2 cellular contexts compared by ENCODE assay signal in the genomic region with DNA sequence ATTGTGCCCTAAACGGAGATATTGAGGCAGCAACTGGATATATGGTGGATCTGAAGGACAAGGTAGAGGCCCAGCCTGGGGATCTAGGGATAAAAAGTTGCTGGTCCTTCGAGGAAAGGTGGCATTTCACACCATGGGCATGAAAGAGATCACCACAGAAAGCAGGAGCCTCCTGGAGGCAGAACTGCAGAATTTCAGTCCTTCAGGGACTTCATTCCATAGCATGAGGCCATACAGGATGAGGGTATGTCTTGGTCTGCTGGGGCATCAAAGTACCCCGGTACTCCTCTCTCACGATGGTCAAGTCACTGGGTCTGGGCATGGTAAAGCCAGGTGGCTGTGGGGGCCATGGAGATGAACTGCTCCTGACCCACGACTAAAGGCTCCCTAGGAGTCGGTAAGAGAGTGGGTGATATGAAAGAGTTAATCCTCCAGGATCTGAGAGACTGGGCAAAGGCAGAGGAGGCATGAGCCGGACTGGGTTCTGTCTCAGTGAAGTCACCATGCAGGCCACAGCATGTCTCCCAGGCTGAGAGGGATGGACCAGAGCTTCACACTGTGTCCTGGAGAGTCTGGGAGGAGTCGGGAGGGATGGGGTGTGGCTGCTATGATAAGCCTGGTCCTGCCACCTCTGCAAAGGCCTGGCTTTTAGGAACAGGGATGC.
TF ChIP-seq lines count a peak whose summit lies in the region.

No MANE protein-coding gene starts in this region.

TF ChIP-seq in SK-N-SH treated with all-trans-retinoic acid at 6 μM for 48 hours, 23 proteins besides CTCF, POLR2A, EP300 and RAD21 (continued from another document):
- TF ChIP-seq, protein P1, sequence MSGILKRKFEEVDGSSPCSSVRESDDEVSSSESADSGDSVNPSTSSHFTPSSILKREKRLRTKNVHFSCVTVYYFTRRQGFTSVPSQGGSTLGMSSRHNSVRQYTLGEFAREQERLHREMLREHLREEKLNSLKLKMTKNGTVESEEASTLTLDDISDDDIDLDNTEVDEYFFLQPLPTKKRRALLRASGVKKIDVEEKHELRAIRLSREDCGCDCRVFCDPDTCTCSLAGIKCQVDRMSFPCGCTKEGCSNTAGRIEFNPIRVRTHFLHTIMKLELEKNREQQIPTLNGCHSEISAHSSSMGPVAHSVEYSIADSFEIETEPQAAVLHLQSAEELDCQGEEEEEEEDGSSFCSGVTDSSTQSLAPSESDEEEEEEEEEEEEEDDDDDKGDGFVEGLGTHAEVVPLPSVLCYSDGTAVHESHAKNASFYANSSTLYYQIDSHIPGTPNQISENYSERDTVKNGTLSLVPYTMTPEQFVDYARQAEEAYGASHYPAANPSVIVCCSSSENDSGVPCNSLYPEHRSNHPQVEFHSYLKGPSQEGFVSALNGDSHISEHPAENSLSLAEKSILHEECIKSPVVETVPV (CRISPR knock-in tag; IDR thresholded peaks at IDR 0.05): no peak
- TF ChIP-seq ZNF8 (CRISPR knock-in tag; IDR thresholded peaks at IDR 0.05) (no peak), PPARA (CRISPR knock-in tag; IDR thresholded peaks at IDR 0.05; ENCODE audit: borderline replicate concordance) (no peak), GLIS3 (CRISPR knock-in tag; IDR thresholded peaks at IDR 0.05) (no peak), ZC3H10 (CRISPR knock-in tag; IDR thresholded peaks at IDR 0.05) (no peak), CSDC2 (CRISPR knock-in tag; IDR thresholded peaks at IDR 0.05) (no peak), RARB (CRISPR knock-in tag; IDR thresholded peaks at IDR 0.05) (no peak), ZFP30 (CRISPR knock-in tag; IDR thresholded peaks at IDR 0.05) (no peak), TCF4 (CRISPR knock-in tag; IDR thresholded peaks at IDR 0.05; ENCODE audit: borderline replicate concordance) (no peak), BACH2 (CRISPR knock-in tag; IDR thresholded peaks at IDR 0.05; ENCODE audit: borderline replicate concordance) (no peak), ARNTL (CRISPR knock-in tag; IDR thresholded peaks at IDR 0.05; ENCODE audit: borderline replicate concordance, low read depth) (no peak), ZNF565 (CRISPR knock-in tag; conservative IDR thresholded peaks at IDR 0.05; ENCODE audit: low read depth) (no peak)
- TF ChIP-seq, protein P2, sequence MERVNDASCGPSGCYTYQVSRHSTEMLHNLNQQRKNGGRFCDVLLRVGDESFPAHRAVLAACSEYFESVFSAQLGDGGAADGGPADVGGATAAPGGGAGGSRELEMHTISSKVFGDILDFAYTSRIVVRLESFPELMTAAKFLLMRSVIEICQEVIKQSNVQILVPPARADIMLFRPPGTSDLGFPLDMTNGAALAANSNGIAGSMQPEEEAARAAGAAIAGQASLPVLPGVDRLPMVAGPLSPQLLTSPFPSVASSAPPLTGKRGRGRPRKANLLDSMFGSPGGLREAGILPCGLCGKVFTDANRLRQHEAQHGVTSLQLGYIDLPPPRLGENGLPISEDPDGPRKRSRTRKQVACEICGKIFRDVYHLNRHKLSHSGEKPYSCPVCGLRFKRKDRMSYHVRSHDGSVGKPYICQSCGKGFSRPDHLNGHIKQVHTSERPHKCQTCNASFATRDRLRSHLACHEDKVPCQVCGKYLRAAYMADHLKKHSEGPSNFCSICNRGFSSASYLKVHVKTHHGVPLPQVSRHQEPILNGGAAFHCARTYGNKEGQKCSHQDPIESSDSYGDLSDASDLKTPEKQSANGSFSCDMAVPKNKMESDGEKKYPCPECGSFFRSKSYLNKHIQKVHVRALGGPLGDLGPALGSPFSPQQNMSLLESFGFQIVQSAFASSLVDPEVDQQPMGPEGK (CRISPR knock-in tag; IDR thresholded peaks at IDR 0.05; ENCODE audit: borderline replicate concordance): no peak

TF ChIP-seq in SK-N-SH, 30 proteins besides CTCF, POLR2A, EP300 and RAD21 (continued from another document):
- TF ChIP-seq, protein P3, sequence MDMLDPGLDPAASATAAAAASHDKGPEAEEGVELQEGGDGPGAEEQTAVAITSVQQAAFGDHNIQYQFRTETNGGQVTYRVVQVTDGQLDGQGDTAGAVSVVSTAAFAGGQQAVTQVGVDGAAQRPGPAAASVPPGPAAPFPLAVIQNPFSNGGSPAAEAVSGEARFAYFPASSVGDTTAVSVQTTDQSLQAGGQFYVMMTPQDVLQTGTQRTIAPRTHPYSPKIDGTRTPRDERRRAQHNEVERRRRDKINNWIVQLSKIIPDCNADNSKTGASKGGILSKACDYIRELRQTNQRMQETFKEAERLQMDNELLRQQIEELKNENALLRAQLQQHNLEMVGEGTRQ (IDR thresholded peaks at IDR 0.05; ENCODE audit: borderline replicate concordance, low read depth, low read length): no peak
- no peak for TF ChIP-seq GABPA (IDR thresholded peaks at IDR 0.05; ENCODE audit: low read depth)
- no peak for TF ChIP-seq TEAD4 (IDR thresholded peaks at IDR 0.05; ENCODE audit: borderline replicate concordance, insufficient read depth)
- TF ChIP-seq, protein P4, sequence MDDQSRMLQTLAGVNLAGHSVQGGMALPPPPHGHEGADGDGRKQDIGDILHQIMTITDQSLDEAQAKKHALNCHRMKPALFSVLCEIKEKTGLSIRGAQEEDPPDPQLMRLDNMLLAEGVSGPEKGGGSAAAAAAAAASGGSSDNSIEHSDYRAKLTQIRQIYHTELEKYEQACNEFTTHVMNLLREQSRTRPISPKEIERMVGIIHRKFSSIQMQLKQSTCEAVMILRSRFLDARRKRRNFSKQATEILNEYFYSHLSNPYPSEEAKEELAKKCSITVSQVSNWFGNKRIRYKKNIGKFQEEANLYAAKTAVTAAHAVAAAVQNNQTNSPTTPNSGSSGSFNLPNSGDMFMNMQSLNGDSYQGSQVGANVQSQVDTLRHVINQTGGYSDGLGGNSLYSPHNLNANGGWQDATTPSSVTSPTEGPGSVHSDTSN (IDR thresholded peaks at IDR 0.05): no peak
